ENCODE assay signal across 8 cellular contexts in the genomic region with DNA sequence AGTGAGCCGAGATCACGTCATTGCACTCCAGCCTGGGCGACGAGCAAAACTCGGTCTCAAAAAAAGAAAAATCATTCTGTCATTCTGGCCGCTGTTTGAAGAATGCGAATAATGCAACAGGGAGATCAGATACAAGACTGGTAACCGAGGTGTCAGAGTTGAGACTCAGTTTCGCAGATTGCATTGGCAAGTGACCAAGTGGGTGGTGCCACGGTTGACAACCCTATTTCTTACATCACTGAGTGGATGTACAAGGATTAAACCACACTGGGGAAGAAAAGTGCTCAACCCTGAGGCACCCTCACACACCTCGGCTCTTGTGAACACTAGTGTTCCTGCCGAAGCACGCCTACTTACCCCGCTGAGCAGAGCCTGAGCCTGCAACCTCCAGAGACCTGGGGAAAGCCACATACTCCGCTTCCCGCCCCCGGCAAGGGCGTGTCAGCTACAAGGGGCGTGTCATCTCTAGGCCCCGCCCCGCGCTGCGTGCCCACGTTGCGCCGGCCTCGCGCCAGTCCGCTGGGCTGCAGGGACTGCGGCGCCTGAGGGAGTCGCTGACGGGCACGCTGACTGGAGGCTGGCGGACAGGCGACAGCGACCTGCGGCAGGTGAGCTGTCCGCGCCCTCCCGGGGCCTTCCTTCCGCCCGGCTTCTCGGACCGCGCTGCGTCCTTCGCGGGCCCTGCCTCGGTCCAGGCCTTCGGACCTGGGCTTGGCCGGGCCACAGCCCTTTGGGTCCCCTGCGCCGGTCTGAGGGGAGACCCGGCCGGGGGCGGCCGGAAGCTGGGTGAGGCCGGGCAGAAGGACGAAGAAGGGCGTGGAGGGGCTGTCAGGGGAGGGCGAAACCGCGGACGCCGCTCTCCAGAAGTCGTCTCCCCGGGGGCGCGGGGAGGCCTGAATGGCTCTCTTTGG. TPM values are rescaled to one million over a fixed set of nuclear protein-coding genes. Genes with fewer than 3 reads are reported as not detected.
DNase-seq lines count a peak whose midpoint lies in the region; ATAC-seq and TF ChIP-seq lines count a peak whose summit lies in the region.

A gene with protein sequence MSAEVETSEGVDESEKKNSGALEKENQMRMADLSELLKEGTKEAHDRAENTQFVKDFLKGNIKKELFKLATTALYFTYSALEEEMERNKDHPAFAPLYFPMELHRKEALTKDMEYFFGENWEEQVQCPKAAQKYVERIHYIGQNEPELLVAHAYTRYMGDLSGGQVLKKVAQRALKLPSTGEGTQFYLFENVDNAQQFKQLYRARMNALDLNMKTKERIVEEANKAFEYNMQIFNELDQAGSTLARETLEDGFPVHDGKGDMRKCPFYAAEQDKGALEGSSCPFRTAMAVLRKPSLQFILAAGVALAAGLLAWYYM (plus strand): TSS at position 519 of the 911 bp plus-strand sequence. CDS start 29,127 bp downstream, outside the sequence.

- peak within 1 kb of the TSS; percentile 91 to 94 for H3K9ac ChIP-seq in colonic mucosa (ENCODE audit: low read depth in 2 of 2, low read length in 2 of 2)

- DNase-seq in BJ (ENCODE audit: low read depth) (no peak), GM19238 (ENCODE audit: insufficient read length, low spot score) (peak; percentile 93), NCI-H524 treated with DMSO at 0.1 percent for 48 hours (lab: John Stamatoyannopoulos, UW) (peak; percentile 74), colonic mucosa (peak; percentile 96), left colon (peak; percentile 91 to 95)
- peak; percentile 96 for DNase-seq in activated CD4-positive, alpha-beta T cell treated with anti-CD3 and anti-CD28 coated beads for 48 hours
- DNase-seq in stimulated activated CD4-positive, alpha-beta T cell treated with anti-CD3 and anti-CD28 coated beads, Interleukin-2, amount 100 ng/mL, for 24 hours: peak; percentile 93 to 96

- TF ChIP-seq CTCF in BJ (IDR thresholded peaks at IDR 0.05; ENCODE audit: insufficient read depth, low read depth, low read length) (peak; percentile 44), colonic mucosa (IDR thresholded peaks at IDR 0.05) (no peak)

- H3K27me3 ChIP-seq in BJ (ENCODE audit: control insufficient read depth, insufficient read depth, low read length) (no peaks in the 10 kb centered on the region), colonic mucosa (no peaks in the 10 kb centered on the region)

- POLR2A ChIA-PET in BJ (lab: Charles Lee): no interaction called here

- intact Hi-C loops in colonic mucosa (cut with DNase I): loop anchor here (10.0 kb wide), 1 partner anchor 51 kb away; a partner anchor contains a TSS
- intact Hi-C loops in left colon (cut with DNase I, micrococcal nuclease): no loop called here

- peak within 1 kb of the TSS; percentile 81 for H3K27ac ChIP-seq in colonic mucosa

- H3K4me3 ChIP-seq in BJ (ENCODE audit: low read depth, low read length) (peak within 1 kb of the TSS; percentile 78), colonic mucosa (peak within 1 kb of the TSS; percentile 76)

- CTCF ChIA-PET in BJ (lab: Yijun Ruan, JAX): interaction anchor here (1.3 to 3.8 kb wide), 7 partner anchors 10 to 35 kb away, joined by 3 to 23 read pairs (median 4); no protein-coding TSS in a partner anchor

- H3K36me3 ChIP-seq in BJ (ENCODE audit: control insufficient read depth, insufficient read depth, low read length): no peaks in the 10 kb centered on the region
- no peaks in the 10 kb centered on the region for H3K36me3 ChIP-seq in colonic mucosa

- no peaks in the 10 kb centered on the region for H3K9me3 ChIP-seq in colonic mucosa

- peak; percentile 82 for ATAC-seq in HG03442 (IDR thresholded peaks at IDR 0.05; ENCODE audit: unreplicated experiment)
- peak; percentile 90 for ATAC-seq in left colon

- H3K4me1 ChIP-seq in colonic mucosa: peaks cover 5% of the 10 kb centered on the region

RNA-seq across cellular contexts. Expression of the gene that starts here (rescaled TPM):
- 43.5 and 59.5 TPM in 2 replicates for polyA plus RNA-seq in BJ (2011; rRNA removed)
- 22.5 and 31.5 TPM in 2 replicates for polyA minus RNA-seq in BJ (2011; rRNA and poly(A)+ RNA removed)
- total RNA-seq in colonic mucosa: 10 to 100 TPM; 46.8 to 55.7 TPM
- 10 to 100 TPM; 61.2 to 65.2 TPM for total RNA-seq in left colon
